ENCODE assay signal across 8 cellular contexts in the genomic region with DNA sequence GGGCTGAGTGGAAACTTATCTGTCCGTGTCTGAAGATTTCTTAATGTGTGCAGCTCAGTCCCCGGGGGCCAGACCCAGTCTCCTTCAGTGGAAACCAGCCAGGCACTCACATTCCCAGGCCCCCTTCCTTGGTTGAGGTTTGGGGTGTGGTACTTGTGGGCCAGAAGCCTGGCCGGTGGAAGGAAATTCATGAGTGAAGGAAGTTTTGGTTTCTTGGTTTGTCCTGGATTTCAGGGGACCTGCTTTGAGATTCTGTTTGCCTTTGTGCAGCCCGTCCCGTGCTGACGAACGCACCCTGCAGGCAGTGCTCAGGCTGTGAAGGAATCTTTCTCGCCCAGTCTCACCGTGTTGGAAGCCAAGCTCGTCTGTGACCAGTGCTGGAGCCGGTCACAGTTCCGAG. TPM values are rescaled to one million over a fixed set of nuclear protein-coding genes. Genes with fewer than 3 reads are reported as not detected.
A peak's percentile ranks its signal among the peaks of the same experiment; 100 is the strongest.
DNase-seq lines count a peak whose midpoint lies in the region; FAIRE-seq and TF ChIP-seq lines count a peak whose summit lies in the region.

No MANE protein-coding gene starts in this region.

- peak overlapping the region; percentile 96 for H3K27ac Mint-ChIP-seq in activated naive CD4-positive, alpha-beta T cell treated with anti-CD3 and anti-CD28 coated beads for 36 hours
- peak overlapping the region; percentile 72 for H3K27ac Mint-ChIP-seq in type B pancreatic cell

- in situ Hi-C loops in astrocyte of the cerebellum (cut with HindIII; ENCODE audit: low sequenced_read_pairs): loop anchor here (10.0 kb wide), 1 partner anchor 74 kb away; no protein-coding TSS in a partner anchor

- intact Hi-C loops in activated naive CD4-positive, alpha-beta T cell treated with anti-CD3 and anti-CD28 coated beads for 36 hours (cut with micrococcal nuclease): loop anchor here (1.0 to 5.0 kb wide), 4 partner anchors 11 to 717 kb away; no protein-coding TSS in a partner anchor

- DNase-seq in activated naive CD4-positive, alpha-beta T cell treated with anti-CD3 and anti-CD28 coated beads for 36 hours: no peak
- no peak for DNase-seq in activated naive CD4-positive, alpha-beta T cell treated with Interleukin-2 at 50 U/mL for 16 hours
- DNase-seq in astrocyte of the cerebellum (ENCODE audit: low read depth) (no peak), kidney tubule cell (ENCODE audit: low spot score) (peak; percentile 40), type B pancreatic cell (ENCODE audit: extremely low spot score, unreplicated experiment) (no peak), germinal center (ENCODE audit: low spot score) (no peak), D721Med (ENCODE audit: insufficient read length, low spot score) (no peak), iPS-NIHi7 (ENCODE audit: extremely low spot score) (no peak)

- TF ChIP-seq CTCF in astrocyte of the cerebellum (IDR thresholded peaks at IDR 0.05; ENCODE audit: low read depth, low read length, missing control alignments): peak; percentile 47
- peak; percentile 22 for TF ChIP-seq CTCF in type B pancreatic cell (conservative IDR thresholded peaks at IDR 0.05)
- no peak for TF ChIP-seq CTCF in D721Med (IDR thresholded peaks at IDR 0.05; ENCODE audit: insufficient read depth, missing control alignments)

- CTCF ChIA-PET in activated naive CD4-positive, alpha-beta T cell treated with anti-CD3 and anti-CD28 coated beads for 36 hours (lab: Charles Lee): interaction anchor here (1.8 to 4.5 kb wide), 2 partner anchors 10 to 31 kb away, joined by 8 to 28 read pairs; no protein-coding TSS in a partner anchor

- H3K9me3 Mint-ChIP-seq in activated naive CD4-positive, alpha-beta T cell treated with anti-CD3 and anti-CD28 coated beads for 36 hours: no peaks in the 10 kb centered on the region
- H3K9me3 Mint-ChIP-seq in type B pancreatic cell: no peaks in the 10 kb centered on the region

- H3K4me3 Mint-ChIP-seq in activated naive CD4-positive, alpha-beta T cell treated with anti-CD3 and anti-CD28 coated beads for 36 hours: peak overlapping the region; percentile 88
- peak overlapping the region; percentile 86 for H3K4me3 Mint-ChIP-seq in type B pancreatic cell

- peaks cover 69% of the 10 kb centered on the region for H3K4me1 Mint-ChIP-seq in activated naive CD4-positive, alpha-beta T cell treated with anti-CD3 and anti-CD28 coated beads for 36 hours (ENCODE audit: low read depth)
- H3K4me1 Mint-ChIP-seq in type B pancreatic cell (ENCODE audit: unreplicated experiment): peaks cover 28% of the 10 kb centered on the region

- peaks cover 9% of the 10 kb centered on the region for H3K36me3 Mint-ChIP-seq in activated naive CD4-positive, alpha-beta T cell treated with anti-CD3 and anti-CD28 coated beads for 36 hours (ENCODE audit: low read depth)
- H3K36me3 Mint-ChIP-seq in type B pancreatic cell: no peaks in the 10 kb centered on the region

- H3K4me3 ChIP-seq in astrocyte of the cerebellum (ENCODE audit: low read depth, low read length): peak overlapping the region; percentile 22

- H3K27me3 Mint-ChIP-seq in activated naive CD4-positive, alpha-beta T cell treated with anti-CD3 and anti-CD28 coated beads for 36 hours (ENCODE audit: low read depth): no peaks in the 10 kb centered on the region
- H3K27me3 Mint-ChIP-seq in type B pancreatic cell: no peaks in the 10 kb centered on the region

- FAIRE-seq in D721Med (lab: Jason Lieb, UNC): no peak

RNA-seq across cellular contexts. Expression of a gene that starts 2.9 kb away (rescaled TPM):
- total RNA-seq in activated naive CD4-positive, alpha-beta T cell treated with anti-CD3 and anti-CD28 coated beads for 36 hours: 10 to 100 TPM; 17.3 to 19.5 TPM
- total RNA-seq in type B pancreatic cell (ENCODE audit: low replicate concordance): 26.2 and 26.6 TPM in 2 replicates
